ENCODE assay signal across 24 cellular contexts in genomic region chr4:150332086-150332485, GRCh38.
A peak's percentile ranks its signal among the peaks of the same experiment; 100 is the strongest.
DNase-seq lines count a peak whose midpoint lies in the region; ATAC-seq and TF ChIP-seq lines count a peak whose summit lies in the region.
"Had no signal": no experiment of that assay in that cellular context is flagged by ENCODE, and none has a peak within 500 bp of the region (broad histone marks: within the 10 kb centered on the region; RNA-seq: fewer than 3 reads in every experiment).

No MANE protein-coding gene starts in this region.

- ATAC-seq in gastroesophageal sphincter (no peak), GM18498 (IDR thresholded peaks at IDR 0.05; ENCODE audit: unreplicated experiment) (no peak)
- ATAC-seq: A549, GM12878 had no signal

- no peaks in the 10 kb centered on the region for H3K9me3 Mint-ChIP-seq in type B pancreatic cell
- H3K9me3 Mint-ChIP-seq: HFFc6 had no signal

- H3K27ac ChIP-seq in gastroesophageal sphincter, result no peak overlapping the region
- no peak overlapping the region for H3K27ac ChIP-seq in uterus
- H3K27ac ChIP-seq: A549 had no signal

- no peak overlapping the region for H3K4me3 Mint-ChIP-seq in type B pancreatic cell
- H3K4me3 Mint-ChIP-seq: CD4-positive, alpha-beta memory T cell; HFFc6 had no signal

- no peaks in the 10 kb centered on the region for H3K36me3 ChIP-seq in gastroesophageal sphincter
- no peaks in the 10 kb centered on the region for H3K36me3 ChIP-seq in uterus
- H3K36me3 ChIP-seq: HAP-1 had no signal

- H3K4me1 ChIP-seq in gastroesophageal sphincter, result peaks cover 0 to 19% (median 0%) of the 10 kb centered on the region in 3 donors
- no peaks in the 10 kb centered on the region for H3K4me1 ChIP-seq in uterus

- no peaks in the 10 kb centered on the region for H3K36me3 Mint-ChIP-seq in type B pancreatic cell

- no peaks in the 10 kb centered on the region for H3K27me3 ChIP-seq in gastroesophageal sphincter
- no peaks in the 10 kb centered on the region for H3K27me3 ChIP-seq in uterus

- no peak for TF ChIP-seq POLR2A in gastroesophageal sphincter (IDR thresholded peaks at IDR 0.05)
- TF ChIP-seq POLR2A in uterus (IDR thresholded peaks at IDR 0.05), result no peak

- no peak for TF ChIP-seq CTCF in epithelial cell of esophagus (IDR thresholded peaks at IDR 0.05; ENCODE audit: insufficient read depth, low read depth, low read length, missing control alignments)
- no peak for TF ChIP-seq CTCF in gastroesophageal sphincter (IDR thresholded peaks at IDR 0.05)
- TF ChIP-seq CTCF in type B pancreatic cell (conservative IDR thresholded peaks at IDR 0.05), result no peak
- no peak for TF ChIP-seq CTCF in uterus (IDR thresholded peaks at IDR 0.05)

- intact Hi-C loops in uterus (cut with DNase I; ENCODE audit: low total_unique reads), result no loop called here

- H3K4me1 Mint-ChIP-seq in type B pancreatic cell (ENCODE audit: unreplicated experiment), result peaks cover 10% of the 10 kb centered on the region
- H3K4me1 Mint-ChIP-seq: CD4-positive, alpha-beta memory T cell had no signal

- H3K9me3 ChIP-seq in gastroesophageal sphincter (no peaks in the 10 kb centered on the region), uterus (no peaks in the 10 kb centered on the region)
- H3K9me3 ChIP-seq: A549, HAP-1 had no signal

- H3K27ac Mint-ChIP-seq in type B pancreatic cell, result no peak overlapping the region
- H3K27ac Mint-ChIP-seq: HFFc6 had no signal

- H3K27me3 Mint-ChIP-seq in type B pancreatic cell, result no peaks in the 10 kb centered on the region
- H3K27me3 Mint-ChIP-seq: CD4-positive, alpha-beta memory T cell had no signal

- H3K4me3 ChIP-seq in epithelial cell of esophagus (ENCODE audit: low read length) (no peak overlapping the region), gastroesophageal sphincter (no peak overlapping the region), uterus (no peak overlapping the region)
- H3K4me3 ChIP-seq: A549, GM12878, HAP-1 had no signal

- DNase-seq in EH (ENCODE audit: low read depth), result peak; percentile 17
- DNase-seq in amniotic epithelial cell (ENCODE audit: low read depth), result peak; percentile 62
- peak; percentile 9 for DNase-seq in epithelial cell of esophagus (ENCODE audit: low read depth)
- peak; percentile 37 for DNase-seq in iris pigment epithelial cell (ENCODE audit: low read depth)
- DNase-seq in type B pancreatic cell (ENCODE audit: extremely low spot score, unreplicated experiment), result no peak
- no peak for DNase-seq in uterus
- DNase-seq: 8988T; ACHN; AML-193; C1 segment of cervical spinal cord; Calu3; CD4-positive, alpha-beta memory T cell; COR-L47; DMS153; DND-41; EL; GDM1; GOT3; HFFc6 had no signal

- TF ChIP-seq EP300 in gastroesophageal sphincter (IDR thresholded peaks at IDR 0.05), result no peak

Comparison
In these comparisons a context has a peak if more than half of its experiments do, and no peak if none do; other contexts are left out.
1. DNase-seq: peak in EH (single experiment), amniotic epithelial cell (single experiment), epithelial cell of esophagus (single experiment) and iris pigment epithelial cell (single experiment); none in type B pancreatic cell (single experiment) and uterus (0 of 2).